ENCODE assay signal across 27 cellular contexts in genomic region chr11:70528794-70529580, GRCh38.
"Had no signal": no experiment of that assay in that cellular context is flagged by ENCODE, and none has a peak within 500 bp of the region (broad histone marks: within the 10 kb centered on the region; RNA-seq: fewer than 3 reads in every experiment).

No MANE protein-coding gene starts in this region.

- H3K9me3 ChIP-seq: ascending aorta, body of pancreas had no signal

- H3K4me1 Mint-ChIP-seq: activated CD4-positive, alpha-beta memory T cell treated with anti-CD3 and anti-CD28 coated beads, Interleukin-2, amount 10 ng/mL, durations not matched to agents 7 days and 5 days; activated CD4-positive, alpha-beta T cell treated with anti-CD3 and anti-CD28 coated beads for 36 hours; activated naive CD4-positive, alpha-beta T cell treated with anti-CD3 and anti-CD28 coated beads, Interleukin-2, amount 50 U/mL, for 24 hours had no signal

- H3K27ac Mint-ChIP-seq: activated CD4-positive, alpha-beta memory T cell treated with anti-CD3 and anti-CD28 coated beads, Interleukin-2, amount 10 ng/mL, durations not matched to agents 7 days and 5 days; activated CD4-positive, alpha-beta T cell treated with anti-CD3 and anti-CD28 coated beads for 36 hours; activated naive CD4-positive, alpha-beta T cell treated with anti-CD3 and anti-CD28 coated beads, Interleukin-2, amount 50 U/mL, for 24 hours; activated T-helper 2 cell treated with anti-CD3 and anti-CD28 coated beads, Interferon-gamma antibody, Interleukin-2, Interleukin-4, amounts not matched to agents 10 μg/mL and 5 μg/mL and 100 μg/mL, durations not matched to agents 14 hours and 24 hours and 36 hours had no signal

- H3K4me3 ChIP-seq: ascending aorta, body of pancreas, K562 had no signal

- DNase-seq: activated CD4-positive, alpha-beta memory T cell treated with anti-CD3 and anti-CD28 coated beads, Interleukin-2, amount 10 ng/mL, durations not matched to agents 7 days and 5 days; activated CD4-positive, alpha-beta T cell treated with anti-CD3 and anti-CD28 coated beads for 36 hours; activated CD4-positive, alpha-beta T cell treated with anti-CD3 and anti-CD28 coated beads, Interleukin-2, amount 50 U/mL, for 1 hour; activated gamma-delta T cell treated with Interleukin-2 at 50 U/mL for 16 hours; activated T-cell treated with anti-CD3 and anti-CD28 coated beads for 4 hours; activated T-cell treated with anti-CD3 and anti-CD28 coated beads, Interleukin-2, amount 50 U/mL, for 48 hours; body of pancreas; Karpas-422; MM.1S; NCI-H1105; NCI-H1436 treated with DMSO at 0.1 percent for 48 hours; NCI-H187; NCI-H2081; NCI-H510A treated with DMSO at 0.1 percent for 48 hours; NCI-H69; NK-92 treated with Interleukin-12 subunit alpha and Interleukin-12 subunit beta, amount 100 ng/mL, for 24 hours; OCI-M1; SIG-M5; T-helper 1 cell had no signal

- H3K4me3 Mint-ChIP-seq: activated CD4-positive, alpha-beta memory T cell treated with anti-CD3 and anti-CD28 coated beads, Interleukin-2, amount 10 ng/mL, durations not matched to agents 7 days and 5 days; activated CD4-positive, alpha-beta T cell treated with anti-CD3 and anti-CD28 coated beads for 36 hours; activated naive CD4-positive, alpha-beta T cell treated with anti-CD3 and anti-CD28 coated beads, Interleukin-2, amount 50 U/mL, for 24 hours had no signal

- H3K27me3 ChIP-seq: ascending aorta, body of pancreas had no signal

- FAIRE-seq: bronchial epithelial cell, K562 had no signal

- H3K9me3 Mint-ChIP-seq: activated naive CD4-positive, alpha-beta T cell treated with anti-CD3 and anti-CD28 coated beads, Interleukin-2, amount 50 U/mL, for 24 hours had no signal

- H3K27ac ChIP-seq: ascending aorta, body of pancreas, RWPE1, VCaP had no signal

- H3K36me3 Mint-ChIP-seq: activated naive CD4-positive, alpha-beta T cell treated with anti-CD3 and anti-CD28 coated beads, Interleukin-2, amount 50 U/mL, for 24 hours had no signal

- ATAC-seq: activated CD4-positive, alpha-beta T cell treated with anti-CD3 and anti-CD28 coated beads for 36 hours; body of pancreas; Panc1 had no signal

- H3K4me1 ChIP-seq: ascending aorta, body of pancreas had no signal

- H3K27me3 Mint-ChIP-seq: activated CD4-positive, alpha-beta memory T cell treated with anti-CD3 and anti-CD28 coated beads, Interleukin-2, amount 10 ng/mL, durations not matched to agents 7 days and 5 days had no signal

- H3K36me3 ChIP-seq: ascending aorta had no signal
